Comparison of ENCODE assay signal across 1 cellular context in the genomic region with DNA sequence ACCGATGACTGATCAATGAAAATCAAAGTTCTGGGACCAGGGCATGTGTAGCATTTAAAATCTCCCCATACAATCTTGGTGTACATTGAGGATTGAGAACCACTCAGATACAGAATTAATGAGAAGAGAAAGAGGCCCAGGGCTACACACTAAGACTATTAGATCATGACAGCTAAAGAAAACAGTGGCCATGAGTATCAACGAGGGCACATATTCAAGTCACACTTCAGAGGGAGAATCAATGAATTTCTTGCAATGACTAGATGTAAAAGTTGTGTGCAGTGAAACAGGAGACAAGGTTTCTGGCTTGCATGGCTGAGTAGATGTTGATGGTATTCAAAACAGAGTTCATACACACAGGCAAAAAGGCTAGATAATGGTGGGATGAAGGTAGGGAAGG.
TF ChIP-seq lines count a peak whose summit lies in the region.

No MANE protein-coding gene starts in this region.

TF ChIP-seq in IMR-90, 13 proteins besides CTCF, POLR2A, EP300 and RAD21:
- TF ChIP-seq USF2 (IDR thresholded peaks at IDR 0.05; ENCODE audit: low read depth, low read length) (no peak), MXI1 (IDR thresholded peaks at IDR 0.05; ENCODE audit: borderline replicate concordance, low read depth, low read length) (no peak), NFE2L2 (IDR thresholded peaks at IDR 0.05; ENCODE audit: low read depth, low read length) (no peak), RFX5 (IDR thresholded peaks at IDR 0.05; ENCODE audit: low read depth, low read length) (no peak), MAZ (IDR thresholded peaks at IDR 0.05; ENCODE audit: borderline replicate concordance, low read depth, low read length) (no peak), FOS (IDR thresholded peaks at IDR 0.05; ENCODE audit: low read depth, low read length) (no peak)
TF ChIP-seq in IMR-90: peak in this region for 0.
